In the genomic region with DNA sequence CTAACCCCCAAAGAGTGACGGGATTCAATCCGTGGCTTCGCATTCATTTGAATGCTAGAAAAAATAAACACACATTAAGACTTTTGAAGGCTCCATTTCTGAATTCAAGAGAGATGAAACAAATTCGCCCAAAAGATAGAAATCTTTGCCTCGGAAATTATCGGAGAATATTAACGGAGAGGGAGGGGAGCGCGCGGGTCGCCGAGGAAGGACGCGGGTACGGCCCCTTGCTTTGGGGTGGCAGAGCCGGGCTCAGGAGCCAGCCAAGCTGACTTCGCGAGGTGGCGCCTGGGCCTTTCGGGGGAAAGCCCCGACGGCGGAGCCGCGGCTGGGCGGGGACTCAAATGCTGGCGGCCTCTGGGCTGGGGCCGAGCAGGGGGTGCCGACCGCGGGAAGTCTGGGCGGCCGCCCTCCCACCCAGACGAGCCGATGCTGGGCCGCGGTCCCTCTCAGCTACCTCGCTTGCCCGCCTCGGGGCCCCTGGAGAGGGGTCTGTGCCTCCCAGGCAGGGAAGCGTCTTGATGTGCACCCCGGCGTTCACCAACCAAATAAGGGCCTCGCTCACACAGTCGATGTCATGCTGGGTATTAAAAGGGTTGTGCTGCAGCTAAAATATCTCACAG, we compare ENCODE assay signal across 13 cellular contexts. TPM values are rescaled to one million over a fixed set of nuclear protein-coding genes. Genes with fewer than 3 reads are reported as not detected.
A peak's percentile ranks its signal among the peaks of the same experiment; 100 is the strongest.
DNase-seq lines count a peak whose midpoint lies in the region; ATAC-seq and TF ChIP-seq lines count a peak whose summit lies in the region.
"Had no signal": no experiment of that assay in that cellular context is flagged by ENCODE, and none has a peak within 500 bp of the region (broad histone marks: within the 10 kb centered on the region; RNA-seq: fewer than 3 reads in every experiment).

No MANE protein-coding gene starts in this region.

- TF ChIP-seq EP300 in neural cell (conservative IDR thresholded peaks at IDR 0.05; ENCODE audit: poor library complexity, severe bottlenecking) = no peak

- H3K36me3 Mint-ChIP-seq in activated naive CD8-positive, alpha-beta T cell treated with anti-CD3 and anti-CD28 coated beads, Interleukin-2, amount 10 ng/mL, durations not matched to agents 7 days and 5 days = peaks cover 3% of the 10 kb centered on the region

- no peak overlapping the region for H3K4me3 Mint-ChIP-seq in activated naive CD8-positive, alpha-beta T cell treated with anti-CD3 and anti-CD28 coated beads, Interleukin-2, amount 10 ng/mL, durations not matched to agents 7 days and 5 days

- no peak overlapping the region for H3K27ac Mint-ChIP-seq in activated naive CD8-positive, alpha-beta T cell treated with anti-CD3 and anti-CD28 coated beads, Interleukin-2, amount 10 ng/mL, durations not matched to agents 7 days and 5 days

- no peak overlapping the region for H3K9ac ChIP-seq in neural cell (ENCODE audit: low read length)

- TF ChIP-seq CTCF in neural cell (IDR thresholded peaks at IDR 0.05; ENCODE audit: poor library complexity, severe bottlenecking) = no peak
- TF ChIP-seq CTCF in ascending aorta (IDR thresholded peaks at IDR 0.05) = no peak

- no peaks in the 10 kb centered on the region for H3F3A ChIP-seq in neural cell (ENCODE audit: insufficient read depth, low read length, poor library complexity, severe bottlenecking)

- peaks cover 84% of the 10 kb centered on the region for H3K27me3 Mint-ChIP-seq in activated naive CD8-positive, alpha-beta T cell treated with anti-CD3 and anti-CD28 coated beads, Interleukin-2, amount 10 ng/mL, durations not matched to agents 7 days and 5 days

- H3K9me2 ChIP-seq in neural cell (ENCODE audit: insufficient read depth, low read length) = no peaks in the 10 kb centered on the region

- no peak overlapping the region for H2AFZ ChIP-seq in neural cell (ENCODE audit: low read depth, low read length)

- no peaks in the 10 kb centered on the region for H3K79me2 ChIP-seq in neural cell (replicated peaks; ENCODE audit: insufficient read depth, low read length)

- no peak overlapping the region for H3K27ac ChIP-seq in neural cell (ENCODE audit: low read length)
- no peak overlapping the region for H3K27ac ChIP-seq in ascending aorta

- DNase-seq in DMS53 (lab: John Stamatoyannopoulos, UW) = peak; percentile 69
- no peak for DNase-seq in DMS53 treated with DMSO at 0.1 percent for 48 hours (lab: John Stamatoyannopoulos, UW; ENCODE audit: unreplicated experiment)
- DNase-seq in activated naive CD8-positive, alpha-beta T cell treated with anti-CD3 and anti-CD28 coated beads, Interleukin-2, amount 10 ng/mL, durations not matched to agents 7 days and 5 days = peak; percentile 33
- DNase-seq in activated effector memory CD4-positive, alpha-beta T cell treated with anti-CD3 and anti-CD28 coated beads, Interleukin-2, amount 50 U/mL, for 16 hours = no peak
- no peak for DNase-seq in ascending aorta (ENCODE audit: low spot score in 2 of 2)
- DNase-seq: NCI-H526 treated with DMSO at 0.1 percent for 48 hours, SW 1271 had no signal

- POLR2A ChIA-PET in activated naive CD8-positive, alpha-beta T cell treated with anti-CD3 and anti-CD28 coated beads, Interleukin-2, amount 10 ng/mL, durations not matched to agents 7 days and 5 days (lab: Charles Lee) = no interaction called here

- no peak overlapping the region for H3K4me2 ChIP-seq in neural cell (ENCODE audit: low read length)

- intact Hi-C loops in ascending aorta (cut with DNase I) = no loop called here

- TF ChIP-seq RAD21 in neural cell (conservative IDR thresholded peaks at IDR 0.05) = no peak

- H3K4me1 ChIP-seq in ascending aorta = no peaks in the 10 kb centered on the region

- H3K9me3 ChIP-seq in neural cell (ENCODE audit: low read length) (peaks cover 4% of the 10 kb centered on the region), ascending aorta (no peaks in the 10 kb centered on the region)

- H3K36me3 ChIP-seq in neural cell (ENCODE audit: insufficient read depth, low read length) (no peaks in the 10 kb centered on the region), ascending aorta (no peaks in the 10 kb centered on the region)

- peaks cover 15% of the 10 kb centered on the region for H3K9me3 Mint-ChIP-seq in activated naive CD8-positive, alpha-beta T cell treated with anti-CD3 and anti-CD28 coated beads, Interleukin-2, amount 10 ng/mL, durations not matched to agents 7 days and 5 days

- H3K4me3 ChIP-seq in neural cell (ENCODE audit: low read length) (no peak overlapping the region), ascending aorta (no peak overlapping the region)
- H3K4me3 ChIP-seq: K562 had no signal

- H4K20me1 ChIP-seq in neural cell (ENCODE audit: insufficient read depth) = no peaks in the 10 kb centered on the region

- peaks cover 2% of the 10 kb centered on the region for H3K4me1 Mint-ChIP-seq in activated naive CD8-positive, alpha-beta T cell treated with anti-CD3 and anti-CD28 coated beads, Interleukin-2, amount 10 ng/mL, durations not matched to agents 7 days and 5 days

- peak; percentile 81 for ATAC-seq in GM19023 (IDR thresholded peaks at IDR 0.05; ENCODE audit: unreplicated experiment)
- no peak for ATAC-seq in activated naive CD8-positive, alpha-beta T cell treated with anti-CD3 and anti-CD28 coated beads, Interleukin-2, amount 10 ng/mL, durations not matched to agents 7 days and 5 days (ENCODE audit: low read depth)
- ATAC-seq in HG03039 (IDR thresholded peaks at IDR 0.05; ENCODE audit: unreplicated experiment) = no peak

- H3K27me3 ChIP-seq in neural cell (ENCODE audit: insufficient read depth, low read depth, low read length) = peaks cover 100% of the 10 kb centered on the region
- H3K27me3 ChIP-seq in ascending aorta = peaks cover 26% of the 10 kb centered on the region

TF ChIP-seq in neural cell, 6 proteins besides CTCF, POLR2A, EP300 and RAD21:
- TF ChIP-seq EZH2 (IDR thresholded peaks at IDR 0.05; ENCODE audit: borderline replicate concordance, insufficient read depth, low read length, poor library complexity, severe bottlenecking) = peak; percentile 81
- no peak for TF ChIP-seq TAF1 (IDR thresholded peaks at IDR 0.05; ENCODE audit: low read depth)
- no peak for TF ChIP-seq SMC3 (conservative IDR thresholded peaks at IDR 0.05; ENCODE audit: poor library complexity)
- no peak for TF ChIP-seq POLR2AphosphoS5 (IDR thresholded peaks at IDR 0.05)
- TF ChIP-seq MXI1 (conservative IDR thresholded peaks at IDR 0.05; ENCODE audit: poor library complexity, severe bottlenecking) = no peak

RNA-seq across cellular contexts. Expression of gene NKX2-1, which starts 14.7 kb away (rescaled TPM):
- not detected for total RNA-seq in activated naive CD8-positive, alpha-beta T cell treated with anti-CD3 and anti-CD28 coated beads, Interleukin-2, amount 10 ng/mL, durations not matched to agents 7 days and 5 days
- 1.5 and 5.0 TPM in 2 replicates for polyA plus RNA-seq in neural cell
- 1.5 and 1.7 TPM in 2 replicates for polyA minus RNA-seq in neural cell
- not detected for total RNA-seq in ascending aorta
- total RNA-seq: activated CD8-positive, alpha-beta memory T cell treated with anti-CD3 and anti-CD28 coated beads for 36 hours; liver had no signal
- polyA plus RNA-seq: K562, liver had no signal

Comparison
In these comparisons a context has a peak if more than half of its experiments do, and no peak if none do; other contexts are left out.
1. DNase-seq: peak in DMS53 (single experiment) and activated naive CD8-positive, alpha-beta T cell treated with anti-CD3 and anti-CD28 coated beads, Interleukin-2, amount 10 ng/mL, durations not matched to agents 7 days and 5 days (single experiment); none in DMS53 treated with DMSO at 0.1 percent for 48 hours (single experiment), activated effector memory CD4-positive, alpha-beta T cell treated with anti-CD3 and anti-CD28 coated beads, Interleukin-2, amount 50 U/mL, for 16 hours (single experiment) and ascending aorta (0 of 2).